8 cellular contexts compared by ENCODE assay signal in the genomic region with DNA sequence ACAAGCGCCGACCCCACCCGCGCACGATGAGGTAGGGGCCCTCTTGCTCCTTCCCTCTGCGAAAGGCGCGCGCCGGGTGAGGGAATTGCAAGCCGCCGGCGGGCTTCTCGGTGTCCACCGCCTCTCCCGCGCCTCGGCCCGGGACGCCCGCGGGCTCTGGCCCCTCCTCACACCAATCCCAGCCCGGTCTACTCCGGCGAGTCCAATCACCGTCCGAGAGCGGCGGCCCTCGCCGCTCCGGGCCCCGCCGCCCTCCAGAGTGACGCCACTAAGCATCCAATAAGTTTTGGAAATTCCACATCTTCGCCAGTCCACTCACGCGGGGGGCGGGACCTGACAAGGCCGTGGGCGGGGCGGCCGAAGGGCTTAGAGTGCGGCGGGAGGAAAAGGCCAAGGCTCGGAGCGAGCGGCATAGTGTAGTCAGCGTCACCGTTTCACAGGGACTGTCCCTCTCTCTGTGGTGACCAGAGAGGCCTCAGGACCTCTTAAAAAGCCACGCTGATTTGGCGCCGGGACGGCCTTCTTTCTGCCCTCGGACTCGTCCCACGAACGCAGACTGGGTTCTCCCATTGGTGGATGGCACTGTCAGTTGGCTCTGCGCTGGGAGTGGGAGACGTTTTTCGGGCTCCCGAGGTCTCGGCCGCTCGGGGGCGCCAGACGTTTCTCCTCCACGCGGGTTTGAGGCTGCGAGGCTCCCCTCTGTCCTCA. TPM values are rescaled to one million over a fixed set of nuclear protein-coding genes. Genes with fewer than 3 reads are reported as not detected.
DNase-seq lines count a peak whose midpoint lies in the region; ATAC-seq and TF ChIP-seq lines count a peak whose summit lies in the region.

A gene with protein sequence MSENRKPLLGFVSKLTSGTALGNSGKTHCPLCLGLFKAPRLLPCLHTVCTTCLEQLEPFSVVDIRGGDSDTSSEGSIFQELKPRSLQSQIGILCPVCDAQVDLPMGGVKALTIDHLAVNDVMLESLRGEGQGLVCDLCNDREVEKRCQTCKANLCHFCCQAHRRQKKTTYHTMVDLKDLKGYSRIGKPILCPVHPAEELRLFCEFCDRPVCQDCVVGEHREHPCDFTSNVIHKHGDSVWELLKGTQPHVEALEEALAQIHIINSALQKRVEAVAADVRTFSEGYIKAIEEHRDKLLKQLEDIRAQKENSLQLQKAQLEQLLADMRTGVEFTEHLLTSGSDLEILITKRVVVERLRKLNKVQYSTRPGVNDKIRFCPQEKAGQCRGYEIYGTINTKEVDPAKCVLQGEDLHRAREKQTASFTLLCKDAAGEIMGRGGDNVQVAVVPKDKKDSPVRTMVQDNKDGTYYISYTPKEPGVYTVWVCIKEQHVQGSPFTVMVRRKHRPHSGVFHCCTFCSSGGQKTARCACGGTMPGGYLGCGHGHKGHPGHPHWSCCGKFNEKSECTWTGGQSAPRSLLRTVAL (minus strand): TSS at position 161 of the 708 bp plus-strand sequence. CDS start 548 bp downstream, outside the sequence.

- H3F3A ChIP-seq in DOHH2 (ENCODE audit: control insufficient read depth, insufficient read depth): no peaks in the 10 kb centered on the region

- no peaks in the 10 kb centered on the region for H3K36me3 Mint-ChIP-seq in activated T-helper 2 cell treated with anti-CD3 and anti-CD28 coated beads, Interferon-gamma antibody, Interleukin-2, Interleukin-4, amounts not matched to agents 10 μg/mL and 5 μg/mL and 100 μg/mL, durations not matched to agents 14 hours and 24 hours and 36 hours (ENCODE audit: low read depth)
- no peaks in the 10 kb centered on the region for H3K36me3 Mint-ChIP-seq in natural killer cell

- no peak within 1 kb of the TSS for H3K27ac ChIP-seq in DOHH2 (ENCODE audit: low read depth, low read length)
- H3K27ac ChIP-seq in KMS-11: no peak within 1 kb of the TSS

- no peaks in the 10 kb centered on the region for H3K9me3 Mint-ChIP-seq in activated T-helper 2 cell treated with anti-CD3 and anti-CD28 coated beads, Interferon-gamma antibody, Interleukin-2, Interleukin-4, amounts not matched to agents 10 μg/mL and 5 μg/mL and 100 μg/mL, durations not matched to agents 14 hours and 24 hours and 36 hours
- no peaks in the 10 kb centered on the region for H3K9me3 Mint-ChIP-seq in natural killer cell

- no peaks in the 10 kb centered on the region for H3K9me3 ChIP-seq in DOHH2 (ENCODE audit: control insufficient read depth, insufficient read depth, low read length)

- peak within 1 kb of the TSS; percentile 82 for H3K4me2 ChIP-seq in DOHH2 (ENCODE audit: low read length)
- H3K4me2 ChIP-seq in KMS-11: peak within 1 kb of the TSS; percentile 51

- peak within 1 kb of the TSS; percentile 80 for H3K4me3 ChIP-seq in DOHH2 (ENCODE audit: low read length)
- peak within 1 kb of the TSS; percentile 62 for H3K4me3 ChIP-seq in KMS-11 (IDR thresholded peaks at IDR 0.05; ENCODE audit: insufficient read depth, low read depth, low read length)

- H4K20me1 ChIP-seq in DOHH2 (ENCODE audit: control insufficient read depth, insufficient read depth, low read depth, low read length): no peaks in the 10 kb centered on the region
- H4K20me1 ChIP-seq in KMS-11 (ENCODE audit: insufficient read depth): no peaks in the 10 kb centered on the region

- H3K79me2 ChIP-seq in DOHH2 (ENCODE audit: control insufficient read depth, low read length) (no peaks in the 10 kb centered on the region), KMS-11 (ENCODE audit: insufficient read depth, low read depth) (no peaks in the 10 kb centered on the region)

- H3K9me2 ChIP-seq in DOHH2 (replicated peaks; ENCODE audit: control insufficient read depth, low read length): no peaks in the 10 kb centered on the region

- TF ChIP-seq CTCF in DOHH2 (IDR thresholded peaks at IDR 0.05; ENCODE audit: low read depth, low read length, poor library complexity, severe bottlenecking) (peak; percentile 75), KMS-11 (conservative IDR thresholded peaks at IDR 0.05; ENCODE audit: low read depth, low read length) (peak; percentile 59; the same call in 1 of the 2 replicates), natural killer cell (IDR thresholded peaks at IDR 0.05) (peak; percentile 65)

- H3K4me1 Mint-ChIP-seq in activated T-helper 2 cell treated with anti-CD3 and anti-CD28 coated beads, Interferon-gamma antibody, Interleukin-2, Interleukin-4, amounts not matched to agents 10 μg/mL and 5 μg/mL and 100 μg/mL, durations not matched to agents 14 hours and 24 hours and 36 hours (ENCODE audit: low read depth): peaks cover 5% of the 10 kb centered on the region
- peaks cover 5 to 16% of the 10 kb centered on the region in 2 donors for H3K4me1 Mint-ChIP-seq in natural killer cell

- H2AFZ ChIP-seq in KMS-11 (ENCODE audit: low read depth): peak within 1 kb of the TSS; percentile 73

- peaks cover 15% of the 10 kb centered on the region for H3K27me3 Mint-ChIP-seq in activated T-helper 2 cell treated with anti-CD3 and anti-CD28 coated beads, Interferon-gamma antibody, Interleukin-2, Interleukin-4, amounts not matched to agents 10 μg/mL and 5 μg/mL and 100 μg/mL, durations not matched to agents 14 hours and 24 hours and 36 hours (ENCODE audit: low read depth)
- peaks cover 0 to 4% of the 10 kb centered on the region in 2 donors for H3K27me3 Mint-ChIP-seq in natural killer cell (ENCODE audit: low read depth in 2 of 2)

- peak; percentile 86 for ATAC-seq in GM21786 (IDR thresholded peaks at IDR 0.05; ENCODE audit: unreplicated experiment)
- ATAC-seq in natural killer cell: peak; percentile 82 to 88 (median 86)

- H3K27ac Mint-ChIP-seq in activated T-helper 2 cell treated with anti-CD3 and anti-CD28 coated beads, Interferon-gamma antibody, Interleukin-2, Interleukin-4, amounts not matched to agents 10 μg/mL and 5 μg/mL and 100 μg/mL, durations not matched to agents 14 hours and 24 hours and 36 hours: peak within 1 kb of the TSS; percentile 21
- H3K27ac Mint-ChIP-seq in natural killer cell: peak within 1 kb of the TSS; percentile 39 to 87

- DNase-seq in RPMI7951 (ENCODE audit: low read depth): peak; percentile 97
- DNase-seq in activated T-helper 2 cell treated with anti-CD3 and anti-CD28 coated beads, Interferon-gamma antibody, Interleukin-2, Interleukin-4, amounts not matched to agents 10 μg/mL and 5 μg/mL and 100 μg/mL, durations not matched to agents 14 hours and 24 hours and 36 hours (ENCODE audit: low spot score): peak; percentile 75
- DNase-seq in fibroblast of peridontal ligament (ENCODE audit: extremely low read depth): peak; percentile 96
- peak; percentile 76 for DNase-seq in natural killer cell
- DNase-seq in stimulated activated naive CD4-positive, alpha-beta T cell (lab: John Stamatoyannopoulos, UW): peak; percentile 61 to 75 (median 71)

- H3K27me3 ChIP-seq in DOHH2 (ENCODE audit: control insufficient read depth, low read length): peaks cover 22% of the 10 kb centered on the region
- H3K27me3 ChIP-seq in KMS-11 (ENCODE audit: insufficient read depth, low read depth): no peaks in the 10 kb centered on the region

- H3K4me1 ChIP-seq in DOHH2 (ENCODE audit: control insufficient read depth, low read length) (peaks cover 12% of the 10 kb centered on the region; the same call in 1 of the 2 replicates), KMS-11 (ENCODE audit: low read depth, poor library complexity, severe bottlenecking) (no peaks in the 10 kb centered on the region)

- H3K9ac ChIP-seq in KMS-11: peak within 1 kb of the TSS; percentile 37; the same call in 1 of the 2 replicates

- intact Hi-C loops in activated T-helper 2 cell treated with anti-CD3 and anti-CD28 coated beads, Interferon-gamma antibody, Interleukin-2, Interleukin-4, amounts not matched to agents 10 μg/mL and 5 μg/mL and 100 μg/mL, durations not matched to agents 14 hours and 24 hours and 36 hours (cut with micrococcal nuclease): loop anchor here (1.0 to 10.0 kb wide), 3 partner anchors 27 to 243 kb away; a partner anchor contains a TSS
- intact Hi-C loops in natural killer cell (cut with micrococcal nuclease): loop anchor here (5.0 kb wide), 1 partner anchor 399 kb away; no protein-coding TSS in a partner anchor

- peak within 1 kb of the TSS; percentile 81 for H3K4me3 Mint-ChIP-seq in activated T-helper 2 cell treated with anti-CD3 and anti-CD28 coated beads, Interferon-gamma antibody, Interleukin-2, Interleukin-4, amounts not matched to agents 10 μg/mL and 5 μg/mL and 100 μg/mL, durations not matched to agents 14 hours and 24 hours and 36 hours (ENCODE audit: low read depth)
- H3K4me3 Mint-ChIP-seq in natural killer cell: peak within 1 kb of the TSS; percentile 93

- H3K36me3 ChIP-seq in DOHH2 (ENCODE audit: control insufficient read depth, low read length) (no peaks in the 10 kb centered on the region), KMS-11 (ENCODE audit: insufficient read depth) (no peaks in the 10 kb centered on the region)

RNA-seq across cellular contexts. Expression of the gene that starts here (rescaled TPM):
- total RNA-seq in RPMI7951 (2014; rRNA removed; shearing (Covaris generic)): 3.3 and 3.6 TPM in 2 replicates
- total RNA-seq in activated T-helper 2 cell treated with anti-CD3 and anti-CD28 coated beads, Interferon-gamma antibody, Interleukin-2, Interleukin-4, amounts not matched to agents 10 μg/mL and 5 μg/mL and 100 μg/mL, durations not matched to agents 14 hours and 24 hours and 36 hours: 1.5 and 1.8 TPM in 2 replicates
- 1 to 10 TPM in 1 of 3 donors, under 1 TPM in 2; 0.33 to 1.2 (median 0.77) TPM for total RNA-seq in natural killer cell
